ENCODE assay signal across 14 cellular contexts in the genomic region with DNA sequence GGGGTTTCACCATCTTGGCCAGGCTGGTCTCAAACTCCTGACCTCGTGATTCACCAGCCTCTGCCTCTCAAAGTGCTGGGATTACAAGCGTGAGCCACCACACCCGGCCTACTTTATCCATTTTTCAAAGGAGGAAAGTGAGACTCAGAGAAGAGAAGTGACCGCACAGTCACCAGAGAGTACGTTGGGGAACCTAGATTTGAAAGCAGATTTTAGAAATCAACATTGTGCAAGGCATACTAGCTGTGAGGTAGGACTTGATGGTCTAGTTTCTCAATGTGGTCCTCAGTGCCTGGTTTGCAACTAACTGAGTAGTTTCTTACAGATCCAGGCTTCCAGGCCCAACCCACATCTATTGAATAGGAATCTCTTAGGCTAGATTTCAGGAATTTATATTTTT. TPM values are rescaled to one million over a fixed set of nuclear protein-coding genes. Genes with fewer than 3 reads are reported as not detected.
DNase-seq lines count a peak whose midpoint lies in the region; ATAC-seq and TF ChIP-seq lines count a peak whose summit lies in the region.
"Had no signal": no experiment of that assay in that cellular context is flagged by ENCODE, and none has a peak within 500 bp of the region (broad histone marks: within the 10 kb centered on the region; RNA-seq: fewer than 3 reads in every experiment).

No MANE protein-coding gene starts in this region.

- ATAC-seq in GM18868 (IDR thresholded peaks at IDR 0.05; ENCODE audit: unreplicated experiment): no peak
- ATAC-seq: activated CD8-positive, alpha-beta memory T cell treated with anti-CD3 and anti-CD28 coated beads, Interleukin-2, amount 10 ng/mL, durations not matched to agents 7 days and 5 days had no signal

- peak overlapping the region in 1 of 8 donors; percentile 96 for H3K27ac Mint-ChIP-seq in CD8-positive, alpha-beta memory T cell
- peak overlapping the region in 1 of 7 donors; percentile 57 for H3K27ac Mint-ChIP-seq in CD4-positive, alpha-beta memory T cell
- no peak overlapping the region for H3K27ac Mint-ChIP-seq in glutamatergic neuron (ENCODE audit: unreplicated experiment)
- H3K27ac Mint-ChIP-seq: activated CD8-positive, alpha-beta memory T cell treated with anti-CD3 and anti-CD28 coated beads, Interleukin-2, amount 10 ng/mL, durations not matched to agents 7 days and 5 days had no signal

- peaks cover 32% of the 10 kb centered on the region for H3K4me1 ChIP-seq in CD8-positive, alpha-beta memory T cell (ENCODE audit: insufficient read depth, low read length)
- peaks cover 23% of the 10 kb centered on the region for H3K4me1 ChIP-seq in osteoblast (ENCODE audit: insufficient read depth, low read length)
- H3K4me1 ChIP-seq in CD4-positive, alpha-beta memory T cell (ENCODE audit: insufficient read depth, low read length): peaks cover 36% of the 10 kb centered on the region

- H3K4me1 Mint-ChIP-seq in CD8-positive, alpha-beta memory T cell: peaks cover 19 to 31% (median 25%) of the 10 kb centered on the region in 3 donors
- H3K4me1 Mint-ChIP-seq in CD4-positive, alpha-beta memory T cell: peaks cover 16 to 27% (median 23%) of the 10 kb centered on the region in 4 donors
- H3K4me1 Mint-ChIP-seq in glutamatergic neuron (ENCODE audit: low read depth, unreplicated experiment): peaks cover 15% of the 10 kb centered on the region

- peaks cover 38% of the 10 kb centered on the region for H3K79me2 ChIP-seq in osteoblast (ENCODE audit: insufficient read depth, low read length)

- H3K4me2 ChIP-seq in osteoblast (ENCODE audit: insufficient read depth, low read length): peak overlapping the region; percentile 94

- H3K27ac ChIP-seq in CD8-positive, alpha-beta memory T cell (ENCODE audit: low read depth, low read length): peak overlapping the region; percentile 10
- peak overlapping the region in 45 of 59 donors; percentile 13 to 99 (median 96) for H3K27ac ChIP-seq in dorsolateral prefrontal cortex
- H3K27ac ChIP-seq in osteoblast (ENCODE audit: low read depth, low read length): no peak overlapping the region
- no peak overlapping the region for H3K27ac ChIP-seq in CD4-positive, alpha-beta memory T cell (ENCODE audit: low read depth, low read length)

- no peaks in the 10 kb centered on the region for H3K9me3 Mint-ChIP-seq in CD8-positive, alpha-beta memory T cell
- H3K9me3 Mint-ChIP-seq in CD4-positive, alpha-beta memory T cell: no peaks in the 10 kb centered on the region
- no peaks in the 10 kb centered on the region for H3K9me3 Mint-ChIP-seq in glutamatergic neuron (ENCODE audit: unreplicated experiment)

- H3K27me3 ChIP-seq in CD8-positive, alpha-beta memory T cell (ENCODE audit: insufficient read depth, low read length, poor library complexity, severe bottlenecking): no peaks in the 10 kb centered on the region
- H3K27me3 ChIP-seq in dorsolateral prefrontal cortex (no peaks in the 10 kb centered on the region), osteoblast (ENCODE audit: insufficient read depth, low read length) (no peaks in the 10 kb centered on the region)
- no peaks in the 10 kb centered on the region for H3K27me3 ChIP-seq in CD4-positive, alpha-beta memory T cell (ENCODE audit: insufficient read depth, low read length)
- H3K27me3 ChIP-seq: spleen had no signal

- H4K20me1 ChIP-seq in osteoblast (ENCODE audit: insufficient read depth, low read length): peaks cover 14% of the 10 kb centered on the region

- no peak for TF ChIP-seq CTCF in dorsolateral prefrontal cortex (IDR thresholded peaks at IDR 0.05 in 54 of 56, conservative IDR thresholded peaks at IDR 0.05 in 2 of 56; ENCODE audit: low read depth in 1 of 56, partially characterized antibody in 56 of 56)
- no peak for TF ChIP-seq CTCF in osteoblast (IDR thresholded peaks at IDR 0.05; ENCODE audit: extremely low read depth, low read depth, low read length)
- TF ChIP-seq CTCF in glutamatergic neuron (IDR thresholded peaks at IDR 0.05; ENCODE audit: partially characterized antibody, unreplicated experiment): no peak

- H3K36me3 Mint-ChIP-seq in CD8-positive, alpha-beta memory T cell: peaks cover 0 to 16% (median 0%) of the 10 kb centered on the region in 3 donors
- H3K36me3 Mint-ChIP-seq in CD4-positive, alpha-beta memory T cell: peaks cover 9 to 13% of the 10 kb centered on the region in 2 donors
- no peaks in the 10 kb centered on the region for H3K36me3 Mint-ChIP-seq in glutamatergic neuron (ENCODE audit: unreplicated experiment)

- DNase-seq in CD8-positive, alpha-beta memory T cell: no peak
- peak; percentile 91 for DNase-seq in MV-4-11 (lab: John Stamatoyannopoulos, UW)
- no peak for DNase-seq in dorsolateral prefrontal cortex
- DNase-seq in osteoblast (ENCODE audit: insufficient read length, low spot score, missing footprints): no peak
- no peak for DNase-seq in NCI-H1092 (lab: John Stamatoyannopoulos, UW)
- DNase-seq in CD4-positive, alpha-beta memory T cell: no peak
- DNase-seq in glutamatergic neuron: no peak
- DNase-seq: activated CD8-positive, alpha-beta memory T cell treated with anti-CD3 and anti-CD28 coated beads, Interleukin-2, amount 10 ng/mL, durations not matched to agents 7 days and 5 days; amniotic stem cell; Calu3; effector CD8-positive, alpha-beta T cell; NCI-H1436; spleen had no signal

- no peak overlapping the region for H3K4me3 ChIP-seq in CD8-positive, alpha-beta memory T cell (ENCODE audit: low read length)
- H3K4me3 ChIP-seq in dorsolateral prefrontal cortex (peak overlapping the region in 56 of 59 donors; percentile 48 to 99 (median 94)), osteoblast (ENCODE audit: insufficient read depth, low read length) (peak overlapping the region; percentile 82)
- H3K4me3 ChIP-seq in CD4-positive, alpha-beta memory T cell (ENCODE audit: low read length in 2 of 2): no peak overlapping the region

- H3K36me3 ChIP-seq in CD8-positive, alpha-beta memory T cell (ENCODE audit: insufficient read depth, low read length): peaks cover 4% of the 10 kb centered on the region
- peaks cover 5% of the 10 kb centered on the region for H3K36me3 ChIP-seq in osteoblast (ENCODE audit: insufficient read depth, low read length)
- no peaks in the 10 kb centered on the region for H3K36me3 ChIP-seq in CD4-positive, alpha-beta memory T cell (ENCODE audit: insufficient read depth, low read length)

- H3K9me3 ChIP-seq in CD8-positive, alpha-beta memory T cell (ENCODE audit: low read length): no peaks in the 10 kb centered on the region
- no peaks in the 10 kb centered on the region for H3K9me3 ChIP-seq in osteoblast (ENCODE audit: low read depth, low read length)
- no peaks in the 10 kb centered on the region for H3K9me3 ChIP-seq in CD4-positive, alpha-beta memory T cell (ENCODE audit: control insufficient read depth in 1 of 2, low read length in 2 of 2)
- H3K9me3 ChIP-seq: spleen had no signal

- no peaks in the 10 kb centered on the region for H3K27me3 Mint-ChIP-seq in CD8-positive, alpha-beta memory T cell
- H3K27me3 Mint-ChIP-seq in CD4-positive, alpha-beta memory T cell: no peaks in the 10 kb centered on the region
- peaks cover 6% of the 10 kb centered on the region for H3K27me3 Mint-ChIP-seq in glutamatergic neuron (ENCODE audit: unreplicated experiment)
- H3K27me3 Mint-ChIP-seq: activated CD8-positive, alpha-beta memory T cell treated with anti-CD3 and anti-CD28 coated beads, Interleukin-2, amount 10 ng/mL, durations not matched to agents 7 days and 5 days had no signal

- H2AFZ ChIP-seq in osteoblast (ENCODE audit: low read length): peak overlapping the region; percentile 91

- CTCF ChIA-PET in CD8-positive, alpha-beta memory T cell (lab: Charles Lee): interaction anchor here (1.3 to 10.4 kb wide), 4 partner anchors 14 to 60 kb away, joined by 3 to 92 read pairs (median 12); a partner anchor contains a TSS
- CTCF ChIA-PET in CD4-positive, alpha-beta memory T cell (lab: Charles Lee; ENCODE audit: partially characterized antibody): interaction anchor here (3.9 to 8.7 kb wide), 2 partner anchors 37 to 76 kb away, joined by 16 to 91 read pairs; a partner anchor contains a TSS

- H3K4me3 Mint-ChIP-seq in CD8-positive, alpha-beta memory T cell: no peak overlapping the region
- peak overlapping the region in 2 of 8 donors; percentile 32 to 52 for H3K4me3 Mint-ChIP-seq in CD4-positive, alpha-beta memory T cell
- H3K4me3 Mint-ChIP-seq in glutamatergic neuron (ENCODE audit: unreplicated experiment): no peak overlapping the region
- H3K4me3 Mint-ChIP-seq: activated CD8-positive, alpha-beta memory T cell treated with anti-CD3 and anti-CD28 coated beads, Interleukin-2, amount 10 ng/mL, durations not matched to agents 7 days and 5 days had no signal

- POLR2A ChIA-PET in CD8-positive, alpha-beta memory T cell (lab: Charles Lee): interaction anchor here (2.3 to 3.3 kb wide), 3 partner anchors 14 to 38 kb away, joined by 16 to 42 read pairs (median 28); a partner anchor contains a TSS
- POLR2A ChIA-PET in CD4-positive, alpha-beta memory T cell (lab: Charles Lee; ENCODE audit: partially characterized antibody): interaction anchor here (3.3 to 7.8 kb wide), 5 partner anchors 10 to 38 kb away, joined by 17 to 158 read pairs (median 79); a partner anchor contains a TSS

- intact Hi-C loops in dorsolateral prefrontal cortex (cut with DNase I): loop anchor here in 1 of 2 donors (1.0 to 2.0 kb wide), 2 partner anchors 14 to 77 kb away; a partner anchor contains a TSS
- intact Hi-C loops in CD4-positive, alpha-beta memory T cell (cut with micrococcal nuclease): no loop called here

RNA-seq across cellular contexts. Expression of a gene that starts 1.7 kb away (rescaled TPM):
- 100 to 1,000 TPM; 106 to 111 TPM for total RNA-seq in CD8-positive, alpha-beta memory T cell
- 45.9 TPM for polyA plus RNA-seq in CD8-positive, alpha-beta memory T cell
- total RNA-seq in dorsolateral prefrontal cortex (10 to 100 TPM; 46.7 to 90.4 (median 66.7) TPM), osteoblast (18.0 and 22.8 TPM in 2 replicates), glutamatergic neuron (ENCODE audit: unreplicated experiment) (88.8 TPM)
- total RNA-seq in CD4-positive, alpha-beta memory T cell: 10 to 100 TPM; 60.9 to 61.3 TPM
- polyA plus RNA-seq in CD4-positive, alpha-beta memory T cell: 10 to 100 TPM; 32.8 to 52.7 TPM

RNA-seq across cellular contexts. Expression of a gene that starts 14.2 kb away (rescaled TPM):
- 100 to 1,000 TPM; 297 to 299 TPM for total RNA-seq in CD8-positive, alpha-beta memory T cell
- 46.0 TPM for polyA plus RNA-seq in CD8-positive, alpha-beta memory T cell
- 100 to 1,000 TPM in 98 of 120 experiments, 10 to 100 TPM in 22; 83.7 to 170 (median 109) TPM for total RNA-seq in dorsolateral prefrontal cortex
- total RNA-seq in osteoblast: 167 and 177 TPM in 2 replicates
- total RNA-seq in CD4-positive, alpha-beta memory T cell: 10 to 100 TPM; 93.3 to 97.0 TPM
- polyA plus RNA-seq in CD4-positive, alpha-beta memory T cell: 10 to 100 TPM; 23.8 to 49.3 TPM
- total RNA-seq in glutamatergic neuron (ENCODE audit: unreplicated experiment): 147 TPM

RNA-seq across cellular contexts. Expression of a gene that starts 24.8 kb away (rescaled TPM):
- 100 to 1,000 TPM; 122 to 131 TPM for total RNA-seq in CD8-positive, alpha-beta memory T cell
- 92.2 TPM for polyA plus RNA-seq in CD8-positive, alpha-beta memory T cell
- total RNA-seq in dorsolateral prefrontal cortex: 10 to 100 TPM; 38.0 to 78.2 (median 53.2) TPM
- total RNA-seq in osteoblast: 16.2 and 17.7 TPM in 2 replicates
- total RNA-seq in CD4-positive, alpha-beta memory T cell: 10 to 100 TPM; 44.1 to 47.4 TPM
- polyA plus RNA-seq in CD4-positive, alpha-beta memory T cell: 100 to 1,000 TPM in 1 of 2 donors, 10 to 100 TPM in 1; 86.7 to 150 TPM
- 25.1 TPM for total RNA-seq in glutamatergic neuron (ENCODE audit: unreplicated experiment)

RNA-seq across cellular contexts. Expression of a gene that starts 37.1 kb away (rescaled TPM):
- total RNA-seq in CD8-positive, alpha-beta memory T cell: 10 to 100 TPM; 69.4 to 75.9 TPM
- polyA plus RNA-seq in CD8-positive, alpha-beta memory T cell: 25.0 TPM
- 10 to 100 TPM; 16.3 to 48.9 (median 30.2) TPM for total RNA-seq in dorsolateral prefrontal cortex
- total RNA-seq in osteoblast: 16.8 and 21.0 TPM in 2 replicates
- 10 to 100 TPM; 47.9 to 53.1 TPM for total RNA-seq in CD4-positive, alpha-beta memory T cell
- polyA plus RNA-seq in CD4-positive, alpha-beta memory T cell: 10 to 100 TPM; 11.4 to 19.3 TPM
- 32.6 TPM for total RNA-seq in glutamatergic neuron (ENCODE audit: unreplicated experiment)

RNA-seq across cellular contexts. Expression of a gene that starts 37.4 kb away (rescaled TPM):
- total RNA-seq in CD8-positive, alpha-beta memory T cell: 10 to 100 TPM; 29.6 to 29.7 TPM
- polyA plus RNA-seq in CD8-positive, alpha-beta memory T cell: 4.2 TPM
- total RNA-seq in dorsolateral prefrontal cortex (10 to 100 TPM; 18.8 to 53.1 (median 32.3) TPM), osteoblast (8.3 and 12.7 TPM in 2 replicates), glutamatergic neuron (ENCODE audit: unreplicated experiment) (27.1 TPM)
- total RNA-seq in CD4-positive, alpha-beta memory T cell: 10 to 100 TPM; 30.5 to 35.7 TPM
- polyA plus RNA-seq in CD4-positive, alpha-beta memory T cell: 1 to 10 TPM; 4.6 to 7.5 TPM

Comparison
In these comparisons a context has a peak if more than half of its experiments do, and no peak if none do; other contexts are left out.
1. H3K27ac ChIP-seq: peak in CD8-positive, alpha-beta memory T cell (single experiment) and dorsolateral prefrontal cortex (45 of 59); none in osteoblast (single experiment) and CD4-positive, alpha-beta memory T cell (single experiment).
2. H3K4me3 ChIP-seq: peak in dorsolateral prefrontal cortex (56 of 59) and osteoblast (single experiment); none in CD8-positive, alpha-beta memory T cell (single experiment) and CD4-positive, alpha-beta memory T cell (0 of 2).